In genomic region chr15:92650966-92651365, GRCh38 we compare ENCODE assay signal across 18 cellular contexts.
"Had no signal": no experiment of that assay in that cellular context is flagged by ENCODE, and none has a peak within 500 bp of the region (broad histone marks: within the 10 kb centered on the region; RNA-seq: fewer than 3 reads in every experiment).

No MANE protein-coding gene starts in this region.

- DNase-seq: dermis blood vessel endothelial cell; foreskin melanocyte; head of caudate nucleus; left colon; mucosa of descending colon; naive thymus-derived CD8-positive, alpha-beta T cell; small intestine; stimulated activated CD4-positive, alpha-beta T cell treated with anti-CD3 and anti-CD28 coated beads, Interleukin-12 subunit alpha, Interleukin-12 subunit beta, amount 100 ng/mL, for 4 hours; stimulated activated naive CD4-positive, alpha-beta T cell; stomach; substantia nigra had no signal

- H3K4me3 ChIP-seq: hepatocyte, mucosa of descending colon, right atrium auricular region, thoracic aorta, vagina had no signal

- H3K9me3 ChIP-seq: mucosa of descending colon, right atrium auricular region, stomach, thoracic aorta, vagina had no signal

- H3K4me3 Mint-ChIP-seq: naive thymus-derived CD8-positive, alpha-beta T cell; neural crest cell; type B pancreatic cell had no signal

- H3K27ac ChIP-seq: hepatocyte, right atrium auricular region, thoracic aorta, vagina had no signal

- ATAC-seq: left colon; left ventricle myocardium superior; mucosa of descending colon; naive thymus-derived CD8-positive, alpha-beta T cell had no signal

- H3K27ac Mint-ChIP-seq: naive thymus-derived CD8-positive, alpha-beta T cell; type B pancreatic cell had no signal

- H3K27me3 ChIP-seq: hepatocyte, right atrium auricular region, vagina had no signal

- H3K36me3 ChIP-seq: right atrium auricular region, thoracic aorta, vagina had no signal

- H2AFZ ChIP-seq: hepatocyte had no signal

- H3K36me3 Mint-ChIP-seq: type B pancreatic cell had no signal
